ENCODE assay signal across 13 cellular contexts in the genomic region with DNA sequence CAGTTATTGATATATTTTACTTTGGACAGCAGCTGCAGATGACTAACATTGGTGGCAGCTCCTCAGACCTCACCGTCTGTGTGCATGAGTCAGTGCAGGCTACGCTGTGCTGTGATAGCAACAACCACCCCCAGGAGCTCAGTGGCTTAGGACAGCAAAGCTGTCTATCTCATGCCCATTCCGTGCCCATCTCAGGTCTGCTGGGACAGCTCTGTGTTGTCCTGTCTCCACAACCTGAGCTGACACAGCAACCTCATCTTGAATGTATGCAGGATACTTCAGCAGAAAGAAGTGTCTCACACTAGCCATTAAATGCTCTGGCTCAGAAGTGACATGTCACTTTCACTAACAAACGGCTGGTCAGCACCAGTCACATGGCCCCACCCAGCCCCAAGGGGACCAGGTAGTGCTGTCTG. TPM values are rescaled to one million over a fixed set of nuclear protein-coding genes. Genes with fewer than 3 reads are reported as not detected.
DNase-seq lines count a peak whose midpoint lies in the region; ATAC-seq, FAIRE-seq and TF ChIP-seq lines count a peak whose summit lies in the region.
"Had no signal": no experiment of that assay in that cellular context is flagged by ENCODE, and none has a peak within 500 bp of the region (broad histone marks: within the 10 kb centered on the region; RNA-seq: fewer than 3 reads in every experiment).

No MANE protein-coding gene starts in this region.

- no peak for FAIRE-seq in small intestine (lab: Jason Lieb, UNC)
- FAIRE-seq: islet of Langerhans, TTC549 had no signal

- H3K27ac ChIP-seq in SJCRH30, result no peak overlapping the region
- peak overlapping the region; percentile 11 for H3K27ac ChIP-seq in fibroblast of lung (ENCODE audit: insufficient read depth, low read length)
- H3K27ac ChIP-seq in small intestine (ENCODE audit: low read depth in 1 of 2, low read length in 1 of 2), result no peak overlapping the region
- H3K27ac ChIP-seq: 22Rv1 had no signal

- peak; percentile 8 for DNase-seq in activated CD4-positive, alpha-beta T cell treated with anti-CD3 and anti-CD28 coated beads for 36 hours
- no peak for DNase-seq in activated CD4-positive, alpha-beta T cell treated with anti-CD3 and anti-CD28 coated beads, Interleukin-2, amount 10 ng/mL, durations not matched to agents 7 days and 5 days
- peak; percentile 17 to 27 for DNase-seq in SJCRH30
- peak; percentile 84 to 92 for DNase-seq in fibroblast of lung (ENCODE audit: low read depth in 2 of 2)
- peak; percentile 25 for DNase-seq in small intestine
- no peak for DNase-seq in cerebellar cortex (ENCODE audit: low spot score)
- DNase-seq in stimulated activated naive CD4-positive, alpha-beta T cell (lab: John Stamatoyannopoulos, UW), result no peak
- DNase-seq in activated CD4-positive, alpha-beta T cell treated with anti-CD3 and anti-CD28 coated beads for 48 hours, result no peak
- DNase-seq: NCI-H2107 had no signal

- intact Hi-C loops in activated CD4-positive, alpha-beta T cell treated with anti-CD3 and anti-CD28 coated beads for 36 hours (cut with DNase I, micrococcal nuclease), result no loop called here

- H3K4me1 Mint-ChIP-seq in activated CD4-positive, alpha-beta T cell treated with anti-CD3 and anti-CD28 coated beads for 36 hours, result no peaks in the 10 kb centered on the region
- H3K4me1 Mint-ChIP-seq in activated CD4-positive, alpha-beta T cell treated with anti-CD3 and anti-CD28 coated beads, Interleukin-2, amount 10 ng/mL, durations not matched to agents 7 days and 5 days, result no peaks in the 10 kb centered on the region

- H2AFZ ChIP-seq in fibroblast of lung (ENCODE audit: low read length), result no peak overlapping the region

- no peaks in the 10 kb centered on the region for H3K36me3 Mint-ChIP-seq in activated CD4-positive, alpha-beta T cell treated with anti-CD3 and anti-CD28 coated beads for 36 hours (ENCODE audit: low read depth)
- H3K36me3 Mint-ChIP-seq in activated CD4-positive, alpha-beta T cell treated with anti-CD3 and anti-CD28 coated beads, Interleukin-2, amount 10 ng/mL, durations not matched to agents 7 days and 5 days (ENCODE audit: low read depth), result no peaks in the 10 kb centered on the region

- peak overlapping the region; percentile 57 for H3K4me2 ChIP-seq in fibroblast of lung (ENCODE audit: extremely low read depth, insufficient read depth, low read length)

- H3K4me3 ChIP-seq in SJCRH30, result no peak overlapping the region
- H3K4me3 ChIP-seq in fibroblast of lung (replicated peaks in 1 of 4; ENCODE audit: control extremely low read depth in 1 of 4, insufficient read depth in 1 of 4, low read depth in 3 of 4, low read length in 4 of 4), result no peak overlapping the region
- H3K4me3 ChIP-seq in small intestine (ENCODE audit: low read depth in 1 of 2, low read length in 2 of 2), result no peak overlapping the region

- H4K20me1 ChIP-seq in fibroblast of lung (ENCODE audit: control insufficient read depth, extremely low read depth, insufficient read depth, low read length), result no peaks in the 10 kb centered on the region

- H3K4me1 ChIP-seq in SJCRH30 (no peaks in the 10 kb centered on the region), fibroblast of lung (ENCODE audit: control insufficient read depth, extremely low read depth, insufficient read depth, low read length) (peaks cover 5% of the 10 kb centered on the region), small intestine (ENCODE audit: control insufficient read depth in 2 of 2, insufficient read depth in 1 of 2, low read depth in 1 of 2, low read length in 1 of 2) (no peaks in the 10 kb centered on the region)

- TF ChIP-seq CTCF in fibroblast of lung (conservative IDR thresholded peaks at IDR 0.05 in 1 of 2, IDR thresholded peaks at IDR 0.05 in 1 of 2; ENCODE audit: low read depth in 1 of 2, low read length in 2 of 2), result no peak

- POLR2A ChIA-PET in activated CD4-positive, alpha-beta T cell treated with anti-CD3 and anti-CD28 coated beads for 36 hours (lab: Charles Lee), result no interaction called here
- POLR2A ChIA-PET in activated CD4-positive, alpha-beta T cell treated with anti-CD3 and anti-CD28 coated beads, Interleukin-2, amount 10 ng/mL, durations not matched to agents 7 days and 5 days (lab: Charles Lee), result no interaction called here

- peak; percentile 61 for ATAC-seq in activated CD4-positive, alpha-beta T cell treated with anti-CD3 and anti-CD28 coated beads for 36 hours

- H3K36me3 ChIP-seq in SJCRH30, result no peaks in the 10 kb centered on the region
- no peaks in the 10 kb centered on the region for H3K36me3 ChIP-seq in fibroblast of lung (ENCODE audit: control insufficient read depth, insufficient read depth, low read length)
- no peaks in the 10 kb centered on the region for H3K36me3 ChIP-seq in small intestine (ENCODE audit: control insufficient read depth in 2 of 2, insufficient read depth in 2 of 2, low read length in 2 of 2)

- no peaks in the 10 kb centered on the region for H3K27me3 Mint-ChIP-seq in activated CD4-positive, alpha-beta T cell treated with anti-CD3 and anti-CD28 coated beads for 36 hours
- H3K27me3 Mint-ChIP-seq in activated CD4-positive, alpha-beta T cell treated with anti-CD3 and anti-CD28 coated beads, Interleukin-2, amount 10 ng/mL, durations not matched to agents 7 days and 5 days, result peaks cover 3% of the 10 kb centered on the region

- H3K27me3 ChIP-seq in SJCRH30, result no peaks in the 10 kb centered on the region
- H3K27me3 ChIP-seq in fibroblast of lung (ENCODE audit: control insufficient read depth, insufficient read depth, low read length), result no peaks in the 10 kb centered on the region
- H3K27me3 ChIP-seq in small intestine (ENCODE audit: control insufficient read depth in 2 of 2, insufficient read depth in 2 of 2, low read length in 2 of 2), result no peaks in the 10 kb centered on the region

- H3K27ac Mint-ChIP-seq in activated CD4-positive, alpha-beta T cell treated with anti-CD3 and anti-CD28 coated beads for 36 hours, result no peak overlapping the region
- no peak overlapping the region for H3K27ac Mint-ChIP-seq in activated CD4-positive, alpha-beta T cell treated with anti-CD3 and anti-CD28 coated beads, Interleukin-2, amount 10 ng/mL, durations not matched to agents 7 days and 5 days

- no peak overlapping the region for H3K4me3 Mint-ChIP-seq in activated CD4-positive, alpha-beta T cell treated with anti-CD3 and anti-CD28 coated beads for 36 hours
- no peak overlapping the region for H3K4me3 Mint-ChIP-seq in activated CD4-positive, alpha-beta T cell treated with anti-CD3 and anti-CD28 coated beads, Interleukin-2, amount 10 ng/mL, durations not matched to agents 7 days and 5 days

- CTCF ChIA-PET in activated CD4-positive, alpha-beta T cell treated with anti-CD3 and anti-CD28 coated beads for 36 hours (lab: Charles Lee), result interaction anchor here (0.6 kb wide), 1 partner anchor 1070 kb away, joined by 3 read pairs; no protein-coding TSS in a partner anchor
- CTCF ChIA-PET in activated CD4-positive, alpha-beta T cell treated with anti-CD3 and anti-CD28 coated beads, Interleukin-2, amount 10 ng/mL, durations not matched to agents 7 days and 5 days (lab: Charles Lee), result interaction anchor here (0.5 to 1.2 kb wide), 3 partner anchors 29 to 485 kb away, joined by 3 to 5 read pairs (median 3); no protein-coding TSS in a partner anchor

- no peaks in the 10 kb centered on the region for H3K79me2 ChIP-seq in fibroblast of lung (ENCODE audit: control insufficient read depth, insufficient read depth, low read length)

- no peaks in the 10 kb centered on the region for H3K9me3 Mint-ChIP-seq in activated CD4-positive, alpha-beta T cell treated with anti-CD3 and anti-CD28 coated beads for 36 hours (ENCODE audit: low read depth)
- no peaks in the 10 kb centered on the region for H3K9me3 Mint-ChIP-seq in activated CD4-positive, alpha-beta T cell treated with anti-CD3 and anti-CD28 coated beads, Interleukin-2, amount 10 ng/mL, durations not matched to agents 7 days and 5 days

- WGBS in small intestine, 3 donors, result 28 to 56% (median 35%) methylated on average over 4 of the region's 4 CpGs

- H3K9me3 ChIP-seq in SJCRH30 (replicated peaks), result no peaks in the 10 kb centered on the region; the same call in 1 of the 2 replicates
- no peaks in the 10 kb centered on the region for H3K9me3 ChIP-seq in fibroblast of lung (ENCODE audit: control insufficient read depth, insufficient read depth, low read depth, low read length)
- no peaks in the 10 kb centered on the region for H3K9me3 ChIP-seq in small intestine (ENCODE audit: control insufficient read depth, low read depth)

- no peak overlapping the region for H3K9ac ChIP-seq in fibroblast of lung (ENCODE audit: insufficient read depth, low read length)

RNA-seq across cellular contexts. Expression of a gene that starts 47.7 kb away (rescaled TPM):
- not detected for total RNA-seq in activated CD4-positive, alpha-beta T cell treated with anti-CD3 and anti-CD28 coated beads for 36 hours
- not detected for total RNA-seq in activated CD4-positive, alpha-beta T cell treated with anti-CD3 and anti-CD28 coated beads, Interleukin-2, amount 10 ng/mL, durations not matched to agents 7 days and 5 days
- not detected in 2 replicates for total RNA-seq in SJCRH30 (2014; rRNA removed; shearing (Covaris generic))
- not detected in 2 replicates for total RNA-seq in fibroblast of lung
- polyA plus RNA-seq in fibroblast of lung, result not detected in 2 replicates
- not detected in 2 replicates for polyA plus RNA-seq in fibroblast of lung (2012)
- polyA minus RNA-seq in fibroblast of lung (ENCODE audit: low replicate concordance), result not detected in 2 replicates
- not detected for polyA plus RNA-seq in small intestine
- total RNA-seq: urinary bladder had no signal
- polyA plus RNA-seq: urinary bladder had no signal

Comparison
In these comparisons a context has a peak if more than half of its experiments do, and no peak if none do; other contexts are left out.
1. DNase-seq: peak in activated CD4-positive, alpha-beta T cell treated with anti-CD3 and anti-CD28 coated beads for 36 hours (single experiment), SJCRH30 (2 of 2), fibroblast of lung (2 of 2) and small intestine (single experiment); none in activated CD4-positive, alpha-beta T cell treated with anti-CD3 and anti-CD28 coated beads, Interleukin-2, amount 10 ng/mL, durations not matched to agents 7 days and 5 days (single experiment), cerebellar cortex (single experiment), stimulated activated naive CD4-positive, alpha-beta T cell (0 of 6) and activated CD4-positive, alpha-beta T cell treated with anti-CD3 and anti-CD28 coated beads for 48 hours (single experiment).